ENCODE assay signal across 17 cellular contexts in genomic region chr22:29096736-29097669, GRCh38. TPM values are rescaled to one million over a fixed set of nuclear protein-coding genes. Genes with fewer than 3 reads are reported as not detected.
DNase-seq lines count a peak whose midpoint lies in the region; ATAC-seq, FAIRE-seq and TF ChIP-seq lines count a peak whose summit lies in the region.
"Had no signal": no experiment of that assay in that cellular context is flagged by ENCODE, and none has a peak within 500 bp of the region (broad histone marks: within the 10 kb centered on the region; RNA-seq: fewer than 3 reads in every experiment).

No MANE protein-coding gene starts in this region.

- no peaks in the 10 kb centered on the region for H3K27me3 ChIP-seq in astrocyte (ENCODE audit: insufficient read depth, low read length)
- H3K27me3 ChIP-seq in right cardiac atrium (ENCODE audit: control insufficient read depth, insufficient read depth): no peaks in the 10 kb centered on the region
- H3K27me3 ChIP-seq in prostate gland (replicated peaks; ENCODE audit: insufficient read depth): no peaks in the 10 kb centered on the region
- H3K27me3 ChIP-seq: brain microvascular endothelial cell had no signal

- H3K4me3 ChIP-seq in astrocyte (ENCODE audit: insufficient read depth, low read depth, low read length) (no peak overlapping the region), right cardiac atrium (ENCODE audit: low read length) (no peak overlapping the region), prostate gland (no peak overlapping the region)

- H3K4me1 Mint-ChIP-seq in astrocyte (ENCODE audit: low read depth, unreplicated experiment): peaks cover 16% of the 10 kb centered on the region

- H3K9me3 Mint-ChIP-seq in astrocyte (ENCODE audit: unreplicated experiment): no peaks in the 10 kb centered on the region
- H3K9me3 Mint-ChIP-seq: activated T-cell treated with anti-CD3 and anti-CD28 coated beads, Interleukin-2, amount 50 U/mL, for 72 hours had no signal

- H3K36me3 Mint-ChIP-seq in astrocyte (ENCODE audit: low read depth, unreplicated experiment): no peaks in the 10 kb centered on the region
- H3K36me3 Mint-ChIP-seq: CD14-positive monocyte had no signal

- no peaks in the 10 kb centered on the region for H3K79me2 ChIP-seq in astrocyte (ENCODE audit: insufficient read depth, low read length)

- H3K4me2 ChIP-seq in astrocyte (ENCODE audit: low read length): no peak overlapping the region

- no peak overlapping the region for H3K4me3 Mint-ChIP-seq in astrocyte (ENCODE audit: unreplicated experiment)
- H3K4me3 Mint-ChIP-seq: activated T-cell treated with anti-CD3 and anti-CD28 coated beads, Interleukin-2, amount 50 U/mL, for 72 hours; CD14-positive monocyte had no signal

- H2AFZ ChIP-seq in astrocyte (ENCODE audit: low read depth, low read length): no peak overlapping the region

- FAIRE-seq in astrocyte (lab: Jason Lieb, UNC): peak; percentile 67
- FAIRE-seq: H54, urothelium cell line had no signal

- no peak for TF ChIP-seq POLR2A in prostate gland (IDR thresholded peaks at IDR 0.05)

- 70% methylated on average over 13 of the region's 13 CpGs for WGBS in right cardiac atrium
- WGBS in prostate gland: 50% methylated on average over 13 of the region's 13 CpGs

- H3K9ac ChIP-seq in astrocyte (ENCODE audit: low read length): no peak overlapping the region

- peak; percentile 58 to 76 for ATAC-seq in right cardiac atrium
- no peak for ATAC-seq in HG03135 (IDR thresholded peaks at IDR 0.05; ENCODE audit: unreplicated experiment)
- no peak for ATAC-seq in HG03571 (IDR thresholded peaks at IDR 0.05; ENCODE audit: unreplicated experiment)
- ATAC-seq: activated T-cell treated with anti-CD3 and anti-CD28 coated beads, Interleukin-2, amount 50 U/mL, for 72 hours; sciatic nerve had no signal

- H4K20me1 ChIP-seq in astrocyte (ENCODE audit: insufficient read depth, low read length): no peaks in the 10 kb centered on the region

- H3K36me3 ChIP-seq in astrocyte (ENCODE audit: insufficient read depth, low read length) (no peaks in the 10 kb centered on the region), prostate gland (no peaks in the 10 kb centered on the region)
- H3K36me3 ChIP-seq: brain microvascular endothelial cell had no signal

- peaks cover 10% of the 10 kb centered on the region for H3K4me1 ChIP-seq in astrocyte (ENCODE audit: insufficient read depth, low read length)
- H3K4me1 ChIP-seq in right cardiac atrium (ENCODE audit: control insufficient read depth, insufficient read depth, low read length): peaks cover 6% of the 10 kb centered on the region
- H3K4me1 ChIP-seq in prostate gland (replicated peaks): peaks cover 4% of the 10 kb centered on the region

- DNase-seq in HUDEP-2 (lab: John Stamatoyannopoulos, UW; ENCODE audit: unreplicated experiment in 76 of 76) (peak in 74 of 76 experiments; percentile 37 to 96 (median 85)), astrocyte (ENCODE audit: low read depth) (no peak), right cardiac atrium (peak; percentile 21 to 58 (median 46)), prostate gland (ENCODE audit: low spot score) (peak; percentile 46), SHP77 (lab: John Stamatoyannopoulos, UW) (no peak)
- DNase-seq in activated CD8-positive, alpha-beta memory T cell treated with anti-CD3 and anti-CD28 coated beads, Interleukin-2, amount 50 U/mL, for 4 hours: no peak
- DNase-seq: activated T-cell treated with anti-CD3 and anti-CD28 coated beads, Interleukin-2, amount 50 U/mL, for 72 hours; brain microvascular endothelial cell; KG1; NCI-H226 had no signal

- H3K27me3 Mint-ChIP-seq in astrocyte (ENCODE audit: low read depth, unreplicated experiment): no peaks in the 10 kb centered on the region

- intact Hi-C loops in right cardiac atrium (cut with DNase I) (no loop called here), prostate gland (cut with DNase I) (no loop called here)

- H3K27ac ChIP-seq in astrocyte (ENCODE audit: low read depth, low read length) (no peak overlapping the region), right cardiac atrium (ENCODE audit: low read length) (peak overlapping the region; percentile 85), prostate gland (peak overlapping the region; percentile 63 to 68)
- H3K27ac ChIP-seq: brain microvascular endothelial cell had no signal

- no peak overlapping the region for H3K27ac Mint-ChIP-seq in astrocyte (ENCODE audit: unreplicated experiment)
- H3K27ac Mint-ChIP-seq: activated T-cell treated with anti-CD3 and anti-CD28 coated beads, Interleukin-2, amount 50 U/mL, for 72 hours; CD14-positive monocyte had no signal

- no peak for TF ChIP-seq CTCF in astrocyte (IDR thresholded peaks at IDR 0.05; ENCODE audit: insufficient read depth, low read depth, low read length)
- no peak for TF ChIP-seq CTCF in prostate gland (IDR thresholded peaks at IDR 0.05)

- H3K9me3 ChIP-seq in astrocyte (ENCODE audit: insufficient read depth, low read depth, low read length): no peaks in the 10 kb centered on the region
- H3K9me3 ChIP-seq in right cardiac atrium (ENCODE audit: control insufficient read depth, low read length): no peaks in the 10 kb centered on the region
- H3K9me3 ChIP-seq in prostate gland: no peaks in the 10 kb centered on the region

RNA-seq across cellular contexts. Expression of gene KREMEN1, which starts 24.2 kb away (rescaled TPM):
- 3.3 and 5.9 TPM in 2 replicates for total RNA-seq in astrocyte
- total RNA-seq in right cardiac atrium: 10 to 100 TPM; 53.6 to 73.0 (median 67.8) TPM
- 37.2 TPM for polyA plus RNA-seq in right cardiac atrium
- 10 to 100 TPM; 19.3 to 49.0 TPM for total RNA-seq in prostate gland

RNA-seq across cellular contexts. Expression of gene C22orf31, which starts 35.4 kb away (rescaled TPM):
- total RNA-seq in astrocyte (not detected in 2 replicates), right cardiac atrium (under 1 TPM in 2 of 4 donors, not detected in 2; 0.31 to 0.46 TPM), prostate gland (1 to 10 TPM in 1 of 2 donors, under 1 TPM in 1; 0.36 to 1.4 TPM)
- polyA plus RNA-seq in right cardiac atrium: 0.14 TPM
- total RNA-seq: activated T-cell treated with anti-CD3 and anti-CD28 coated beads, Interleukin-2, amount 50 U/mL, for 72 hours; sciatic nerve had no signal
- polyA plus RNA-seq: CD14-positive monocyte, fibroblast of lung had no signal

Comparison
In these comparisons a context has a peak if more than half of its experiments do, and no peak if none do; other contexts are left out.
1. DNase-seq: peak in HUDEP-2 (74 of 76), right cardiac atrium (3 of 3) and prostate gland (single experiment); none in astrocyte (single experiment), SHP77 (0 of 2) and activated CD8-positive, alpha-beta memory T cell treated with anti-CD3 and anti-CD28 coated beads, Interleukin-2, amount 50 U/mL, for 4 hours (single experiment).
2. ATAC-seq: peak in right cardiac atrium (2 of 2); none in HG03135 (single experiment) and HG03571 (single experiment).